In the genomic region with DNA sequence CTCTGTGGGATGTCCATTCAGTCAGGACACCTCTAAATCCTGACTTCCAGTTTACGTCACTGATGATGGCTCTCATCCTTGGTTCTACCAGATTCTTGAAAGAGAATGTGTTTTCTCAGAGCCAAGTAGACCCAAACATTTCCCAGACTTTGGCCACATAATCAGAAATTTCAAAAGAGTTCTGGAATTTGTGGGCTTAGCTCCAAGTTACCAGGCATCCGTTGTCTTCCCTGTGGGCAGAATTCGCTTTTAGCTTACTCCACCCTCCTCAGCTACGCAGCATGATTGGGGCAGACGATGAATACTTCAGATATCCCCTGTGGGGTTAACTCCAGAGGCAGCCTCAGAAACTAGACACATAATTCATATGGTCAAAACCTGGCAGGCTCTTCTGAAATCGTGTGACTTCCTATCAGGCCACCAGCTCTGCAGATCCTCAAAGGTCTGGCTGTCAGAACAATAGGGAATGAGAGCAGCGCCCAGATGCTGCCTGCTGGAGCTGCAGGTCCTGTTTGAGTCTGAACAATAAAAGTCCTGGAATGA, we compare ENCODE assay signal across 10 cellular contexts. TPM values are rescaled to one million over a fixed set of nuclear protein-coding genes. Genes with fewer than 3 reads are reported as not detected.
DNase-seq lines count a peak whose midpoint lies in the region; ATAC-seq, FAIRE-seq and TF ChIP-seq lines count a peak whose summit lies in the region.
"Had no signal": no experiment of that assay in that cellular context is flagged by ENCODE, and none has a peak within 500 bp of the region (broad histone marks: within the 10 kb centered on the region; RNA-seq: fewer than 3 reads in every experiment).

No MANE protein-coding gene starts in this region.

- peaks cover 6% of the 10 kb centered on the region; the same call in 2 of the 3 replicates for H3K79me2 ChIP-seq in K562 (ENCODE audit: control insufficient read depth, insufficient read depth, low read length)

- in situ Hi-C loops in K562 (cut with MboI): no loop called here

- POLR2A ChIA-PET in K562 (lab: Yijun Ruan, JAX): interaction anchor here (0.8 to 2.1 kb wide), 5 partner anchors 12 to 100 kb away, joined by 3 to 6 read pairs (median 3); no protein-coding TSS in a partner anchor

- H3K36me3 ChIP-seq in K562 (ENCODE audit: control insufficient read depth, insufficient read depth, low read length) (no peaks in the 10 kb centered on the region), kidney (ENCODE audit: control insufficient read depth in 1 of 2, insufficient read depth in 2 of 2, low read length in 2 of 2) (no peaks in the 10 kb centered on the region), subcutaneous abdominal adipose tissue (ENCODE audit: control insufficient read depth in 5 of 5, insufficient read depth in 5 of 5, low read length in 5 of 5) (no peaks in the 10 kb centered on the region)

- TF ChIP-seq EP300 in K562 (IDR thresholded peaks at IDR 0.05; ENCODE audit: low read length): no peak

- H3K27ac Mint-ChIP-seq in HFFc6: peak overlapping the region; percentile 98

- 45% methylated on average over 7 of the region's 7 CpGs for WGBS in K562 (ENCODE audit: insufficient coverage, low coverage, missing lambda C conversion rate)

- no peak overlapping the region for H2AFZ ChIP-seq in K562 (ENCODE audit: low read depth, low read length)

- no peak for TF ChIP-seq RAD21 in K562 (CRISPR knock-in tag; conservative IDR thresholded peaks at IDR 0.05 in 1 of 2, IDR thresholded peaks at IDR 0.05 in 1 of 2)

- BruUV-seq in K562 (replicated peaks; lab: Mats Ljungman, UMichigan): no TSS peak

- H3K9me3 Mint-ChIP-seq in HFFc6: no peaks in the 10 kb centered on the region

- H3K4me2 ChIP-seq in K562 (ENCODE audit: insufficient read depth, low read length): no peak overlapping the region

- H3K9ac ChIP-seq in K562 (ENCODE audit: insufficient read depth in 1 of 2, low read depth in 2 of 2, low read length in 2 of 2): no peak overlapping the region; a peak in 1 of 4 replicates
- no peak overlapping the region for H3K9ac ChIP-seq in kidney (ENCODE audit: low read length in 2 of 2)
- peak overlapping the region in 1 of 5 donors; percentile 68 for H3K9ac ChIP-seq in subcutaneous abdominal adipose tissue (ENCODE audit: low read length in 5 of 5)

- H3K9me1 ChIP-seq in K562 (ENCODE audit: control insufficient read depth, insufficient read depth, low read length): no peaks in the 10 kb centered on the region

- no peak for TF ChIP-seq CTCF in HFFc6 (IDR thresholded peaks at IDR 0.05)
- no peak for TF ChIP-seq CTCF in K562 (IDR thresholded peaks at IDR 0.05 in 2 of 3, conservative IDR thresholded peaks at IDR 0.05 in 1 of 3; ENCODE audit: insufficient read depth in 2 of 3, low read depth in 1 of 3, low read length in 3 of 3)
- no peak for TF ChIP-seq CTCF in kidney (IDR thresholded peaks at IDR 0.05; ENCODE audit: borderline replicate concordance, extremely low read depth, insufficient read depth)

- H3K36me3 Mint-ChIP-seq in HFFc6 (ENCODE audit: low read depth): peaks cover 21% of the 10 kb centered on the region

- intact Hi-C loops in K562 (cut with micrococcal nuclease) (no loop called here), kidney (cut with DNase I) (no loop called here)

- peaks cover 19 to 22% of the 10 kb centered on the region in 2 experiments for H3K4me1 ChIP-seq in K562 (replicated peaks in 1 of 2; ENCODE audit: control insufficient read depth in 2 of 2, insufficient read depth in 2 of 2, low read length in 2 of 2)
- peaks cover 31 to 33% of the 10 kb centered on the region in 2 donors for H3K4me1 ChIP-seq in kidney (ENCODE audit: control insufficient read depth in 1 of 2, insufficient read depth in 1 of 2, low read depth in 1 of 2, low read length in 2 of 2)
- H3K4me1 ChIP-seq in subcutaneous abdominal adipose tissue (ENCODE audit: control insufficient read depth in 5 of 5, insufficient read depth in 5 of 5, low read length in 5 of 5): peaks cover 27 to 78% (median 69%) of the 10 kb centered on the region in 5 donors

- no peaks in the 10 kb centered on the region; the same call in none of the 2 replicates for H4K20me1 ChIP-seq in K562 (replicated peaks; ENCODE audit: control insufficient read depth, insufficient read depth, low read length)

- H3K9me3 ChIP-seq in K562 (replicated peaks; ENCODE audit: control insufficient read depth, insufficient read depth, low read depth, low read length): no peaks in the 10 kb centered on the region
- H3K9me3 ChIP-seq in kidney (ENCODE audit: control insufficient read depth in 1 of 2, low read length in 2 of 2): no peaks in the 10 kb centered on the region
- H3K9me3 ChIP-seq in subcutaneous abdominal adipose tissue (ENCODE audit: control insufficient read depth in 5 of 5, low read length in 5 of 5): no peaks in the 10 kb centered on the region

- H3K4me3 Mint-ChIP-seq in HFFc6: peak overlapping the region; percentile 80

- ATAC-seq in K562 (peak; percentile 11; the same call in 2 of the 3 replicates), HG03378 (IDR thresholded peaks at IDR 0.05; ENCODE audit: unreplicated experiment) (no peak), GM19467 (IDR thresholded peaks at IDR 0.05; ENCODE audit: unreplicated experiment) (no peak), HG02981 (IDR thresholded peaks at IDR 0.05; ENCODE audit: unreplicated experiment) (no peak), HG03571 (IDR thresholded peaks at IDR 0.05; ENCODE audit: unreplicated experiment) (no peak)

- H3K27me3 ChIP-seq in K562 (ENCODE audit: control insufficient read depth in 2 of 2, insufficient read depth in 2 of 2, low read length in 2 of 2) (no peaks in the 10 kb centered on the region), subcutaneous abdominal adipose tissue (ENCODE audit: control insufficient read depth in 5 of 5, insufficient read depth in 4 of 5, low read length in 5 of 5) (no peaks in the 10 kb centered on the region)

- peaks cover 78% of the 10 kb centered on the region for H3K4me1 Mint-ChIP-seq in HFFc6 (ENCODE audit: low read depth)

- H3K4me3 ChIP-seq in K562 (no peak overlapping the region), kidney (ENCODE audit: low read length in 2 of 2) (no peak overlapping the region), subcutaneous abdominal adipose tissue (ENCODE audit: low read depth in 1 of 5, low read length in 5 of 5) (no peak overlapping the region)

- peaks cover 5% of the 10 kb centered on the region; the same call in 1 of the 2 replicates for H3K27me3 Mint-ChIP-seq in HFFc6 (ENCODE audit: insufficient read depth)

- CTCF ChIA-PET in K562 (lab: Yijun Ruan, JAX; ENCODE audit: low intra/inter-chr PET ratio): no interaction called here

- H3K27ac ChIP-seq in K562 (ENCODE audit: extremely low read depth, low read depth, low read length) (no peak overlapping the region), kidney (ENCODE audit: low read depth in 2 of 2, low read length in 2 of 2) (peak overlapping the region; percentile 35), subcutaneous abdominal adipose tissue (ENCODE audit: low read depth, low read length) (peak overlapping the region; percentile 88)

- DNase-seq in HFFc6 (peak; percentile 95), K562 (ENCODE audit: extremely low read depth in 1 of 4, low spot score in 3 of 4) (peak in 1 of 4 experiments; percentile 31), kidney (no peak)
- DNase-seq: activated CD4-positive, alpha-beta T cell treated with anti-CD3 and anti-CD28 coated beads for 1 hour; KBM-7 had no signal

- FAIRE-seq in K562 (lab: Jason Lieb, UNC) (no peak), kidney (lab: Jason Lieb, UNC) (no peak)

- TF ChIP-seq POLR2A in K562 (conservative IDR thresholded peaks at IDR 0.05): no peak

TF ChIP-seq in K562, 482 proteins besides CTCF, POLR2A, EP300 and RAD21 (continues in another document):
- TF ChIP-seq, protein P1, sequence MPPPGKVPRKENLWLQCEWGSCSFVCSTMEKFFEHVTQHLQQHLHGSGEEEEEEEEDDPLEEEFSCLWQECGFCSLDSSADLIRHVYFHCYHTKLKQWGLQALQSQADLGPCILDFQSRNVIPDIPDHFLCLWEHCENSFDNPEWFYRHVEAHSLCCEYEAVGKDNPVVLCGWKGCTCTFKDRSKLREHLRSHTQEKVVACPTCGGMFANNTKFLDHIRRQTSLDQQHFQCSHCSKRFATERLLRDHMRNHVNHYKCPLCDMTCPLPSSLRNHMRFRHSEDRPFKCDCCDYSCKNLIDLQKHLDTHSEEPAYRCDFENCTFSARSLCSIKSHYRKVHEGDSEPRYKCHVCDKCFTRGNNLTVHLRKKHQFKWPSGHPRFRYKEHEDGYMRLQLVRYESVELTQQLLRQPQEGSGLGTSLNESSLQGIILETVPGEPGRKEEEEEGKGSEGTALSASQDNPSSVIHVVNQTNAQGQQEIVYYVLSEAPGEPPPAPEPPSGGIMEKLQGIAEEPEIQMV (tag; conservative IDR thresholded peaks at IDR 0.05; ENCODE audit: low read depth): no peak
- no peak for TF ChIP-seq WHSC1 (IDR thresholded peaks at IDR 0.05; ENCODE audit: low read length)
- TF ChIP-seq SMAD4 (CRISPR knock-in tag; conservative IDR thresholded peaks at IDR 0.05): peak; percentile 33; the same call in 1 of the 2 replicates
- TF ChIP-seq PTBP1 (IDR thresholded peaks at IDR 0.05; ENCODE audit: low read depth, low read length): no peak

RNA-seq across cellular contexts. Expression of gene CRTC3, which starts 30.6 kb away (rescaled TPM):
- 10 to 100 TPM; 21.5 to 24.3 (median 23.5) TPM for total RNA-seq in HFFc6 (2021; fragmentation: NEBNext Ultra II Directional; extraction: Animal tissue kit (Norgen Biotek cat#: 25700))
- total RNA-seq in K562 (2011; cell fraction: chromatin; rRNA removed; ENCODE audit: low replicate concordance): 42.0 and 91.0 TPM in 2 replicates
- 25.7 and 27.0 TPM in 2 replicates for total RNA-seq in K562 (2011; cell fraction: nucleolus; rRNA removed)
- 50.7 and 99.0 TPM in 2 replicates for total RNA-seq in K562 (2011; cell fraction: nucleoplasm; rRNA removed)
- total RNA-seq in K562 (2014; rRNA removed) (7.5 and 9.1 TPM in 2 replicates), K562 (2014; rRNA removed; fragmentation: Illumina TruSeq; extraction: Trizol) (9.4 and 10.0 TPM in 2 replicates), K562 (2015; rRNA removed; fragmentation: Illumina TruSeq; extraction: Trizol) (11.3 and 11.6 TPM in 2 replicates), K562 (2021) (18.5 and 19.0 TPM in 2 replicates), kidney (49.0 TPM)
- polyA plus RNA-seq in K562 (2011; rRNA removed) (14.1 and 17.2 TPM in 2 replicates), K562 (2014; fragmentation: Illumina TruSeq; extraction: Trizol) (12.7 and 13.8 TPM in 2 replicates), K562 (2014; fragmentation: Nextera tagmentation; extraction: Ambion mirVana) (1 to 10 TPM; 1.2 to 2.1 TPM), K562 (2014; rRNA removed) (9.1 and 11.7 TPM in 2 replicates), kidney (ENCODE audit: insufficient read depth, low read depth, low replicate concordance) (9.2 TPM)
- polyA plus RNA-seq in K562 (2011; cell fraction: cytosol; rRNA removed): 8.3 and 11.0 TPM in 2 replicates
- 17.7 and 22.6 TPM in 2 replicates for polyA plus RNA-seq in K562 (2011; cell fraction: nucleus; rRNA removed)
- polyA plus RNA-seq in K562 (2012): 12.6 and 15.1 TPM in 2 replicates
- polyA minus RNA-seq in K562 (2011; rRNA and poly(A)+ RNA removed): 21.2 and 24.0 TPM in 2 replicates
- polyA minus RNA-seq in K562 (2011; cell fraction: cytosol; rRNA and poly(A)+ RNA removed): 10.8 and 14.3 TPM in 2 replicates
- 14.9 and 20.8 TPM in 2 replicates for polyA minus RNA-seq in K562 (2011; cell fraction: nucleus; rRNA and poly(A)+ RNA removed)
